Comparison of ENCODE assay signal across 14 cellular contexts in genomic region chr4:169854090-169854489, GRCh38.
"Had no signal": no experiment of that assay in that cellular context is flagged by ENCODE, and none has a peak within 500 bp of the region (broad histone marks: within the 10 kb centered on the region; RNA-seq: fewer than 3 reads in every experiment).

No MANE protein-coding gene starts in this region.

- DNase-seq: activated CD4-positive, alpha-beta memory T cell treated with anti-CD3 and anti-CD28 coated beads for 36 hours; activated effector memory CD4-positive, alpha-beta T cell treated with anti-CD3 and anti-CD28 coated beads, Interleukin-2, amount 50 U/mL, for 16 hours; activated T-cell treated with anti-CD3 and anti-CD28 coated beads, Interleukin-2, amount 50 U/mL, for 4 hours; adrenal gland; hypothalamus; left ventricle myocardium superior; mesenchymal stem cell; naive thymus-derived CD8-positive, alpha-beta T cell; pancreas; sigmoid colon; spleen; stimulated activated naive CD8-positive, alpha-beta T cell treated with anti-CD3 and anti-CD28 coated beads, Interleukin-15, amount 100 ng/mL, for 72 hours; T1000; upper lobe of left lung had no signal

- ATAC-seq: activated T-cell treated with anti-CD3 and anti-CD28 coated beads, Interleukin-2, amount 50 U/mL, for 4 hours; left ventricle myocardium superior; naive thymus-derived CD8-positive, alpha-beta T cell; pancreas; stimulated activated naive CD8-positive, alpha-beta T cell treated with anti-CD3 and anti-CD28 coated beads, Interleukin-15, amount 100 ng/mL, for 72 hours had no signal
